20 cellular contexts compared by ENCODE assay signal in the genomic region with DNA sequence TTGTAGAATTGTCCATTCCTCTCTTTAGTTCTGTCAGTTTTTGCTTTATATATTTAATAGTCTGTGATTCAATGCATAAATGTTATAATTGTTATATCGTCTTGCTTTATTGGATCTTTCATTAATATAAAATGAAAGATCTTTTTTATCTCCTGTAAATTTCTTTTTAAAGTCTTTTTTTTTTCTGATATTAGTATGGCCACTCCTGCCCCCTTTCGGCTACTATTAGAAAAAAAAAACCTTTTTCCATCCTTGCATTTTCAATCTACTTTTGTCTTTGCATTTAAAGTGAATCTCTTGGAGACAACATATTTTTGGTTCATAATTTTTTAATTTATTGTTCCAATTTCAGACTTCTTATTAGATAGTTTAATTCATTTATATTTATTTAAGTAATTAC.
"Had no signal": no experiment of that assay in that cellular context is flagged by ENCODE, and none has a peak within 500 bp of the region (broad histone marks: within the 10 kb centered on the region; RNA-seq: fewer than 3 reads in every experiment).

No MANE protein-coding gene starts in this region.

- ATAC-seq: activated CD4-positive, alpha-beta T cell treated with anti-CD3 and anti-CD28 coated beads for 36 hours; activated CD8-positive, alpha-beta T cell treated with anti-CD3 and anti-CD28 coated beads, Interleukin-2, amount 10 ng/mL, durations not matched to agents 7 days and 5 days; activated naive CD8-positive, alpha-beta T cell treated with anti-CD3 and anti-CD28 coated beads, Interleukin-2, amount 50 U/mL, for 24 hours; heart left ventricle; left ventricle myocardium superior; upper lobe of right lung had no signal

- H3K27me3 Mint-ChIP-seq: activated CD4-positive, alpha-beta T cell treated with anti-CD3 and anti-CD28 coated beads for 36 hours; activated naive CD8-positive, alpha-beta T cell treated with anti-CD3 and anti-CD28 coated beads, Interleukin-2, amount 50 U/mL, for 24 hours; stimulated activated naive CD8-positive, alpha-beta T cell treated with anti-CD3 and anti-CD28 coated beads, Interleukin-15, Interleukin-2, amounts not matched to agents 100 ng/mL and 50 ng/mL, for 24 hours had no signal

- DNase-seq: activated CD4-positive, alpha-beta T cell treated with anti-CD3 and anti-CD28 coated beads for 36 hours; activated CD8-positive, alpha-beta memory T cell treated with anti-CD3 and anti-CD28 coated beads, Interleukin-2, amount 50 U/mL, for 48 hours; activated CD8-positive, alpha-beta T cell treated with anti-CD3 and anti-CD28 coated beads, Interleukin-2, amount 10 ng/mL, durations not matched to agents 7 days and 5 days; activated naive CD4-positive, alpha-beta T cell treated with Interleukin-2 at 50 U/mL for 16 hours; activated naive CD8-positive, alpha-beta T cell treated with anti-CD3 and anti-CD28 coated beads, Interleukin-2, amount 50 U/mL, for 24 hours; foreskin melanocyte; heart left ventricle; kidney; left ventricle myocardium superior; mesenchymal stem cell; ovary; stimulated activated CD4-positive, alpha-beta T cell treated with anti-CD3 and anti-CD28 coated beads, Interleukin-4, amount 100 ng/mL, for 1 hour; stimulated activated CD8-positive, alpha-beta memory T cell treated with anti-CD3 and anti-CD28 coated beads, Interleukin-4, amount 100 ng/mL, for 48 hours; T-helper 9 cell; upper lobe of right lung; WERI-Rb-1 had no signal

- H3K9me3 ChIP-seq: ovary, upper lobe of right lung had no signal

- H3K27me3 ChIP-seq: cardiac muscle cell, heart left ventricle, ovary, upper lobe of right lung had no signal

- H3K27ac Mint-ChIP-seq: activated CD4-positive, alpha-beta T cell treated with anti-CD3 and anti-CD28 coated beads for 36 hours; activated CD8-positive, alpha-beta T cell treated with anti-CD3 and anti-CD28 coated beads, Interleukin-2, amount 10 ng/mL, durations not matched to agents 7 days and 5 days; activated naive CD8-positive, alpha-beta T cell treated with anti-CD3 and anti-CD28 coated beads, Interleukin-2, amount 50 U/mL, for 24 hours; activated T-helper 1 cell treated with anti-CD3 and anti-CD28 coated beads, Interleukin-12 subunit alpha, Interleukin-12 subunit beta, Interleukin-2, Interleukin-4 antibody, amounts not matched to agents 30 ng/mL and 10 ng/mL and 1 ng/mL, durations not matched to agents 14 hours and 24 hours and 36 hours; nephron; stimulated activated naive CD8-positive, alpha-beta T cell treated with anti-CD3 and anti-CD28 coated beads, Interleukin-15, Interleukin-2, amounts not matched to agents 100 ng/mL and 50 ng/mL, for 24 hours had no signal

- H3K36me3 ChIP-seq: cardiac muscle cell, heart left ventricle, ovary, upper lobe of right lung, WERI-Rb-1 had no signal

- H3K4me1 ChIP-seq: heart left ventricle, upper lobe of right lung had no signal

- H3K4me1 Mint-ChIP-seq: activated CD4-positive, alpha-beta T cell treated with anti-CD3 and anti-CD28 coated beads for 36 hours; activated naive CD8-positive, alpha-beta T cell treated with anti-CD3 and anti-CD28 coated beads, Interleukin-2, amount 50 U/mL, for 24 hours; nephron had no signal

- H3K4me3 Mint-ChIP-seq: activated CD4-positive, alpha-beta T cell treated with anti-CD3 and anti-CD28 coated beads for 36 hours; activated CD8-positive, alpha-beta T cell treated with anti-CD3 and anti-CD28 coated beads, Interleukin-2, amount 10 ng/mL, durations not matched to agents 7 days and 5 days; activated naive CD8-positive, alpha-beta T cell treated with anti-CD3 and anti-CD28 coated beads, Interleukin-2, amount 50 U/mL, for 24 hours; activated T-helper 1 cell treated with anti-CD3 and anti-CD28 coated beads, Interleukin-12 subunit alpha, Interleukin-12 subunit beta, Interleukin-2, Interleukin-4 antibody, amounts not matched to agents 30 ng/mL and 10 ng/mL and 1 ng/mL, durations not matched to agents 14 hours and 24 hours and 36 hours; nephron; stimulated activated naive CD8-positive, alpha-beta T cell treated with anti-CD3 and anti-CD28 coated beads, Interleukin-15, Interleukin-2, amounts not matched to agents 100 ng/mL and 50 ng/mL, for 24 hours had no signal

- H3K9me3 Mint-ChIP-seq: activated naive CD8-positive, alpha-beta T cell treated with anti-CD3 and anti-CD28 coated beads, Interleukin-2, amount 50 U/mL, for 24 hours; activated T-helper 1 cell treated with anti-CD3 and anti-CD28 coated beads, Interleukin-12 subunit alpha, Interleukin-12 subunit beta, Interleukin-2, Interleukin-4 antibody, amounts not matched to agents 30 ng/mL and 10 ng/mL and 1 ng/mL, durations not matched to agents 14 hours and 24 hours and 36 hours; stimulated activated naive CD8-positive, alpha-beta T cell treated with anti-CD3 and anti-CD28 coated beads, Interleukin-15, Interleukin-2, amounts not matched to agents 100 ng/mL and 50 ng/mL, for 24 hours had no signal

- H3K27ac ChIP-seq: cardiac muscle cell, heart left ventricle, ovary, upper lobe of right lung, WERI-Rb-1 had no signal

- H3K4me3 ChIP-seq: cardiac muscle cell, heart left ventricle, ovary, upper lobe of right lung had no signal
